In genomic region chr17:49378311-49378710, GRCh38 we compare ENCODE assay signal across 9 cellular contexts.
"Had no signal": no experiment of that assay in that cellular context is flagged by ENCODE, and none has a peak within 500 bp of the region (broad histone marks: within the 10 kb centered on the region; RNA-seq: fewer than 3 reads in every experiment).

No MANE protein-coding gene starts in this region.

- H3K9me3 Mint-ChIP-seq: GM23338, H9 had no signal

- H3K36me3 ChIP-seq: HAP-1 had no signal

- H3K4me2 ChIP-seq: GM23338 had no signal

- H3K27ac ChIP-seq: GM23248 had no signal

- DNase-seq: GM23248, GOT3, H7, H9, HCEC 1CT, HFFc6 had no signal

- H3K9ac ChIP-seq: GM23248 had no signal

- H3K4me3 ChIP-seq: GM23248, GM23338, HAP-1 had no signal

- H3K4me3 Mint-ChIP-seq: GM23338, H9, HFFc6 had no signal

- ATAC-seq: GM23338, HCT116 had no signal

- H3K27ac Mint-ChIP-seq: GM23338, HFFc6 had no signal

- H3K4me1 ChIP-seq: HAP-1 had no signal

- H2AFZ ChIP-seq: GM23248, GM23338 had no signal
